Comparison of ENCODE assay signal across 23 cellular contexts in genomic region chr14:89264196-89264800, GRCh38.
DNase-seq lines count a peak whose midpoint lies in the region; ATAC-seq, FAIRE-seq and TF ChIP-seq lines count a peak whose summit lies in the region.
"Had no signal": no experiment of that assay in that cellular context is flagged by ENCODE, and none has a peak within 500 bp of the region (broad histone marks: within the 10 kb centered on the region; RNA-seq: fewer than 3 reads in every experiment).

No MANE protein-coding gene starts in this region.

- peaks cover 61% of the 10 kb centered on the region for H3K4me1 Mint-ChIP-seq in activated T-cell treated with anti-CD3 and anti-CD28 coated beads, Interleukin-2, amount 50 U/mL, for 24 hours (ENCODE audit: low read depth)
- peaks cover 53% of the 10 kb centered on the region for H3K4me1 Mint-ChIP-seq in activated naive CD8-positive, alpha-beta T cell treated with anti-CD3 and anti-CD28 coated beads, Interleukin-2, amount 50 U/mL, for 24 hours
- H3K4me1 Mint-ChIP-seq in stimulated activated naive CD8-positive, alpha-beta T cell treated with anti-CD3 and anti-CD28 coated beads, Interleukin-15, Interleukin-2, amounts not matched to agents 100 ng/mL and 50 ng/mL, for 24 hours (ENCODE audit: low read depth) = peaks cover 76% of the 10 kb centered on the region
- peaks cover 47 to 80% of the 10 kb centered on the region in 2 donors for H3K4me1 Mint-ChIP-seq in immature natural killer cell

- H3K9me3 Mint-ChIP-seq in activated T-cell treated with anti-CD3 and anti-CD28 coated beads, Interleukin-2, amount 50 U/mL, for 24 hours = no peaks in the 10 kb centered on the region
- H3K9me3 Mint-ChIP-seq in activated naive CD8-positive, alpha-beta T cell treated with anti-CD3 and anti-CD28 coated beads, Interleukin-2, amount 50 U/mL, for 24 hours = no peaks in the 10 kb centered on the region
- H3K9me3 Mint-ChIP-seq in stimulated activated naive CD8-positive, alpha-beta T cell treated with anti-CD3 and anti-CD28 coated beads, Interleukin-15, Interleukin-2, amounts not matched to agents 100 ng/mL and 50 ng/mL, for 24 hours = peaks cover 5% of the 10 kb centered on the region
- no peaks in the 10 kb centered on the region for H3K9me3 Mint-ChIP-seq in immature natural killer cell
- H3K9me3 Mint-ChIP-seq: dendritic cell treated with granulocyte-macrophage colony-stimulating factor and Interleukin-4, amounts not matched to agents 40 ng/mL and 50 ng/mL, for 4 days; T-cell had no signal

- peak overlapping the region; percentile 88 for H3K27ac Mint-ChIP-seq in activated T-cell treated with anti-CD3 and anti-CD28 coated beads, Interleukin-2, amount 50 U/mL, for 24 hours
- H3K27ac Mint-ChIP-seq in activated naive CD8-positive, alpha-beta T cell treated with anti-CD3 and anti-CD28 coated beads, Interleukin-2, amount 50 U/mL, for 24 hours = peak overlapping the region; percentile 80
- peak overlapping the region; percentile 88 for H3K27ac Mint-ChIP-seq in stimulated activated naive CD8-positive, alpha-beta T cell treated with anti-CD3 and anti-CD28 coated beads, Interleukin-15, Interleukin-2, amounts not matched to agents 100 ng/mL and 50 ng/mL, for 24 hours
- H3K27ac Mint-ChIP-seq in immature natural killer cell = peak overlapping the region in 3 of 6 donors; percentile 6 to 77 (median 54)
- H3K27ac Mint-ChIP-seq: dendritic cell treated with granulocyte-macrophage colony-stimulating factor and Interleukin-4, amounts not matched to agents 40 ng/mL and 50 ng/mL, for 4 days had no signal

- ATAC-seq in activated naive CD8-positive, alpha-beta T cell treated with anti-CD3 and anti-CD28 coated beads, Interleukin-2, amount 50 U/mL, for 24 hours = peak; percentile 91
- ATAC-seq in SK-N-SH treated with all-trans-retinoic acid at 6 μM for 48 hours = no peak
- ATAC-seq: lower lobe of right lung, T-cell, upper lobe of right lung had no signal

- no peaks in the 10 kb centered on the region for H3K27me3 Mint-ChIP-seq in activated T-cell treated with anti-CD3 and anti-CD28 coated beads, Interleukin-2, amount 50 U/mL, for 24 hours
- no peaks in the 10 kb centered on the region for H3K27me3 Mint-ChIP-seq in activated naive CD8-positive, alpha-beta T cell treated with anti-CD3 and anti-CD28 coated beads, Interleukin-2, amount 50 U/mL, for 24 hours
- H3K27me3 Mint-ChIP-seq in stimulated activated naive CD8-positive, alpha-beta T cell treated with anti-CD3 and anti-CD28 coated beads, Interleukin-15, Interleukin-2, amounts not matched to agents 100 ng/mL and 50 ng/mL, for 24 hours = no peaks in the 10 kb centered on the region
- H3K27me3 Mint-ChIP-seq in immature natural killer cell (ENCODE audit: low read depth in 3 of 3) = peaks cover 2 to 3% (median 3%) of the 10 kb centered on the region in 3 donors
- H3K27me3 Mint-ChIP-seq: dendritic cell treated with granulocyte-macrophage colony-stimulating factor and Interleukin-4, amounts not matched to agents 40 ng/mL and 50 ng/mL, for 4 days; T-cell had no signal

- H3K36me3 Mint-ChIP-seq in activated T-cell treated with anti-CD3 and anti-CD28 coated beads, Interleukin-2, amount 50 U/mL, for 24 hours (ENCODE audit: low read depth) = peaks cover 45% of the 10 kb centered on the region
- H3K36me3 Mint-ChIP-seq in activated naive CD8-positive, alpha-beta T cell treated with anti-CD3 and anti-CD28 coated beads, Interleukin-2, amount 50 U/mL, for 24 hours (ENCODE audit: low read depth) = peaks cover 39% of the 10 kb centered on the region
- peaks cover 39% of the 10 kb centered on the region for H3K36me3 Mint-ChIP-seq in stimulated activated naive CD8-positive, alpha-beta T cell treated with anti-CD3 and anti-CD28 coated beads, Interleukin-15, Interleukin-2, amounts not matched to agents 100 ng/mL and 50 ng/mL, for 24 hours (ENCODE audit: low read depth)
- H3K36me3 Mint-ChIP-seq in immature natural killer cell = peaks cover 0 to 7% (median 0%) of the 10 kb centered on the region in 3 donors

- H3K4me3 Mint-ChIP-seq in activated T-cell treated with anti-CD3 and anti-CD28 coated beads, Interleukin-2, amount 50 U/mL, for 24 hours = no peak overlapping the region
- peak overlapping the region; percentile 33 for H3K4me3 Mint-ChIP-seq in activated naive CD8-positive, alpha-beta T cell treated with anti-CD3 and anti-CD28 coated beads, Interleukin-2, amount 50 U/mL, for 24 hours
- peak overlapping the region; percentile 61 for H3K4me3 Mint-ChIP-seq in stimulated activated naive CD8-positive, alpha-beta T cell treated with anti-CD3 and anti-CD28 coated beads, Interleukin-15, Interleukin-2, amounts not matched to agents 100 ng/mL and 50 ng/mL, for 24 hours
- no peak overlapping the region for H3K4me3 Mint-ChIP-seq in immature natural killer cell
- H3K4me3 Mint-ChIP-seq: dendritic cell treated with granulocyte-macrophage colony-stimulating factor and Interleukin-4, amounts not matched to agents 40 ng/mL and 50 ng/mL, for 4 days; T-cell had no signal

- peak; percentile 8 for FAIRE-seq in GM19239 (lab: Jason Lieb, UNC)
- FAIRE-seq: endometrium, GM18507, kidney, small intestine had no signal

- DNase-seq in activated T-cell treated with anti-CD3 and anti-CD28 coated beads, Interleukin-2, amount 50 U/mL, for 24 hours = no peak
- no peak for DNase-seq in activated T-cell treated with anti-CD3 and anti-CD28 coated beads for 4 hours
- DNase-seq in GM19239 (ENCODE audit: insufficient read length, low spot score) = no peak
- no peak for DNase-seq in activated naive CD8-positive, alpha-beta T cell treated with anti-CD3 and anti-CD28 coated beads, Interleukin-2, amount 50 U/mL, for 24 hours
- no peak for DNase-seq in occipital lobe (lab: John Stamatoyannopoulos, UW)
- DNase-seq in immature natural killer cell = no peak
- DNase-seq: ACHN; activated CD4-positive, alpha-beta T cell treated with anti-CD3 and anti-CD28 coated beads, Interleukin-2, amount 50 U/mL, for 48 hours; amygdala; HCEC 1CT; kidney; lower lobe of right lung; NCI-H1417 treated with DMSO at 0.1 percent for 48 hours; small intestine; stimulated activated CD4-positive, alpha-beta T cell treated with anti-CD3 and anti-CD28 coated beads, Interleukin-2, amount 100 ng/mL, for 24 hours; stimulated activated naive CD4-positive, alpha-beta T cell treated with Interleukin-2 at 50 U/mL for 16 hours; T-cell; upper lobe of right lung had no signal

TF ChIP-seq in SK-N-SH treated with all-trans-retinoic acid at 6 μM for 48 hours, 23 proteins besides CTCF, POLR2A, EP300 and RAD21:
- TF ChIP-seq ARNTL (CRISPR knock-in tag; IDR thresholded peaks at IDR 0.05; ENCODE audit: borderline replicate concordance, low read depth) (no peak), RARB (CRISPR knock-in tag; IDR thresholded peaks at IDR 0.05) (no peak), ZFP30 (CRISPR knock-in tag; IDR thresholded peaks at IDR 0.05) (no peak), CREB5 (CRISPR knock-in tag; IDR thresholded peaks at IDR 0.05; ENCODE audit: low read depth) (no peak), ZNF8 (CRISPR knock-in tag; IDR thresholded peaks at IDR 0.05) (no peak), TCF4 (CRISPR knock-in tag; IDR thresholded peaks at IDR 0.05; ENCODE audit: borderline replicate concordance) (no peak)

Comparison
In these comparisons a context has a peak if more than half of its experiments do, and no peak if none do; other contexts are left out.
1. H3K4me3 Mint-ChIP-seq: peak in activated naive CD8-positive, alpha-beta T cell treated with anti-CD3 and anti-CD28 coated beads, Interleukin-2, amount 50 U/mL, for 24 hours (single experiment) and stimulated activated naive CD8-positive, alpha-beta T cell treated with anti-CD3 and anti-CD28 coated beads, Interleukin-15, Interleukin-2, amounts not matched to agents 100 ng/mL and 50 ng/mL, for 24 hours (single experiment); none in activated T-cell treated with anti-CD3 and anti-CD28 coated beads, Interleukin-2, amount 50 U/mL, for 24 hours (single experiment) and immature natural killer cell (0 of 5).